ENCODE assay signal across 13 cellular contexts in the genomic region with DNA sequence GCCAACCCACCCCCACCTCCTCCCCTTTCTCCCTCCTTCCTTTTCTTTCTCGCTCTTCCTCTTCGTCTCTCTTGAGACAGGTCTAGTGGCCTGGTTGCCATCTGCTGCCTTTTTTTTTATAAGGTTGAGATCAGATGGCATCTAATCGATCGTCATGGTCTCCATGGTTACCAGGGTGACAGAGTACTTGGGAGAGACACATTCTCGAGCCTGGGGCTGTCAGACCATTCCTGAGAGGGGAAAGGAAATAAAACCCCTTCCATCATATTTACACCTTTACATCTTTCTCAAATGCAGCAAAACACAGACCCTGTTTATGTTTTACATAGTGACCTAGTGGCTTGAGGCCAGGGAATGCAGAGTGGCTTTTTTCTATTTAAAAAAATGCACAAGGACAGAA.
"Had no signal": no experiment of that assay in that cellular context is flagged by ENCODE, and none has a peak within 500 bp of the region (broad histone marks: within the 10 kb centered on the region; RNA-seq: fewer than 3 reads in every experiment).

No MANE protein-coding gene starts in this region.

- H3K36me3 Mint-ChIP-seq: memory B cell had no signal

- FAIRE-seq: kidney had no signal

- H3K27ac Mint-ChIP-seq: activated naive CD4-positive, alpha-beta T cell treated with anti-CD3 and anti-CD28 coated beads for 36 hours; memory B cell; stimulated activated naive CD8-positive, alpha-beta T cell treated with anti-CD3 and anti-CD28 coated beads, Interleukin-15, Interleukin-2, amounts not matched to agents 100 ng/mL and 50 ng/mL, for 24 hours had no signal

- H3K9me3 Mint-ChIP-seq: activated naive CD4-positive, alpha-beta T cell treated with anti-CD3 and anti-CD28 coated beads for 36 hours; memory B cell; neural crest cell; stimulated activated naive CD8-positive, alpha-beta T cell treated with anti-CD3 and anti-CD28 coated beads, Interleukin-15, Interleukin-2, amounts not matched to agents 100 ng/mL and 50 ng/mL, for 24 hours had no signal

- DNase-seq: activated CD4-positive, alpha-beta T cell treated with anti-CD3 and anti-CD28 coated beads for 4 hours; activated naive CD4-positive, alpha-beta T cell treated with anti-CD3 and anti-CD28 coated beads for 36 hours; colonic mucosa; effector CD4-positive, alpha-beta T cell; gastrocnemius medialis; kidney; left ventricle myocardium inferior; ovary; stimulated activated CD4-positive, alpha-beta T cell treated with anti-CD3 and anti-CD28 coated beads, Interleukin-4, amount 100 ng/mL, for 1 hour; upper lobe of right lung had no signal

- H3K4me3 Mint-ChIP-seq: activated naive CD4-positive, alpha-beta T cell treated with anti-CD3 and anti-CD28 coated beads for 36 hours; memory B cell; neural crest cell; stimulated activated naive CD8-positive, alpha-beta T cell treated with anti-CD3 and anti-CD28 coated beads, Interleukin-15, Interleukin-2, amounts not matched to agents 100 ng/mL and 50 ng/mL, for 24 hours had no signal

- ATAC-seq: gastrocnemius medialis, upper lobe of right lung had no signal
